ENCODE assay signal across 17 cellular contexts in the genomic region with DNA sequence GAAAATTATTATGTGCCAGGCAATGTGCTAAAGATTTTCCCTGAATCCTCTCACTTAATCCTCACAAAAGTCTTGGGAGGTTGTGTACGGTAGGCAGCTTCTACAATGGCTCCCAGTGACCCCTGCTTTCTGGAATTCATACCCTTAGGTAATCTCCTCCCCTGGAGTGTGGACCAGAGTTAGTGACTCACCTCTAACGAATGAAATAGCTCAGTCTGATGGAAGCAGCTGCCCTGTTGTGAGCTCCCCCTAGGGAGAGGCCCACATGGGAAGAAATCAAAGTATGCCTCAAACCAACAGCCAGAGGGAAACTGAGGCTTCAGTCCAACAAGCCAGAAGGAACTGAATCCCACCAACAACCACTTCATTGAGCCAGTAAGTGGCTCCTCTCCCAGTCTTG.
DNase-seq lines count a peak whose midpoint lies in the region; ATAC-seq and TF ChIP-seq lines count a peak whose summit lies in the region.
"Had no signal": no experiment of that assay in that cellular context is flagged by ENCODE, and none has a peak within 500 bp of the region (broad histone marks: within the 10 kb centered on the region; RNA-seq: fewer than 3 reads in every experiment).

No MANE protein-coding gene starts in this region.

- peak; percentile 0 for DNase-seq in GM23248
- DNase-seq in RPMI7951 (ENCODE audit: low read depth): peak; percentile 83
- peak; percentile 22 for DNase-seq in epithelial cell of proximal tubule (ENCODE audit: low read depth)
- no peak for DNase-seq in smooth muscle cell (lab: John Stamatoyannopoulos, UW; ENCODE audit: unreplicated experiment)
- DNase-seq in coronary artery (ENCODE audit: low spot score): no peak
- no peak for DNase-seq in HuH-7.5 (ENCODE audit: low spot score)
- DNase-seq: activated B cell treated with CpG ODN at 0.5 μM for 24 hours; activated naive CD8-positive, alpha-beta T cell treated with anti-CD3 and anti-CD28 coated beads, Interleukin-2, amount 10 ng/mL, durations not matched to agents 7 days and 5 days; DMS 273 treated with DMSO at 0.1 percent for 48 hours; effector CD4-positive, alpha-beta T cell; NCI-H2029 treated with DMSO at 0.1 percent for 48 hours; NCI-H524; psoas muscle; stimulated activated CD4-positive, alpha-beta T cell treated with anti-CD3 and anti-CD28 coated beads, Interleukin-12 subunit alpha, Interleukin-12 subunit beta, amount 100 ng/mL, for 4 hours had no signal

- H3F3A ChIP-seq in GM23248 (ENCODE audit: insufficient read depth): no peaks in the 10 kb centered on the region
- H3F3A ChIP-seq in smooth muscle cell (ENCODE audit: low read depth): no peaks in the 10 kb centered on the region

- no peaks in the 10 kb centered on the region for H3K4me1 ChIP-seq in GM23248 (ENCODE audit: insufficient read depth)
- H3K4me1 ChIP-seq in smooth muscle cell (ENCODE audit: low read depth): peaks cover 1% of the 10 kb centered on the region
- H3K4me1 ChIP-seq: psoas muscle had no signal

- H3K79me2 ChIP-seq in GM23248 (ENCODE audit: insufficient read depth): no peaks in the 10 kb centered on the region
- H3K79me2 ChIP-seq in smooth muscle cell (ENCODE audit: low read depth): no peaks in the 10 kb centered on the region

- peak; percentile 51 for TF ChIP-seq CTCF in epithelial cell of proximal tubule (conservative IDR thresholded peaks at IDR 0.05; ENCODE audit: low read depth, low read length)
- TF ChIP-seq CTCF in smooth muscle cell (IDR thresholded peaks at IDR 0.05; ENCODE audit: borderline replicate concordance, insufficient read depth, poor library complexity, severe bottlenecking): peak; percentile 9
- no peak for TF ChIP-seq CTCF in coronary artery (IDR thresholded peaks at IDR 0.05)

- H4K20me1 ChIP-seq in GM23248 (ENCODE audit: insufficient read depth): no peaks in the 10 kb centered on the region
- H4K20me1 ChIP-seq in smooth muscle cell (ENCODE audit: low read depth): no peaks in the 10 kb centered on the region

- no peak overlapping the region for H3K4me2 ChIP-seq in GM23248 (ENCODE audit: unreplicated experiment)
- H3K4me2 ChIP-seq in smooth muscle cell: no peak overlapping the region

- H3K4me3 ChIP-seq in GM23248: no peak overlapping the region
- H3K4me3 ChIP-seq in epithelial cell of proximal tubule (ENCODE audit: low read depth, low read length): no peak overlapping the region
- H3K4me3 ChIP-seq in smooth muscle cell: no peak overlapping the region
- H3K4me3 ChIP-seq in coronary artery: no peak overlapping the region
- H3K4me3 ChIP-seq: cardiac muscle cell, psoas muscle had no signal

- no peak overlapping the region for H2AFZ ChIP-seq in GM23248
- H2AFZ ChIP-seq in smooth muscle cell (ENCODE audit: low read depth): no peak overlapping the region

- no peak for ATAC-seq in HG02623 (IDR thresholded peaks at IDR 0.05; ENCODE audit: unreplicated experiment)
- ATAC-seq: psoas muscle had no signal

- in situ Hi-C loops in GM23248 (cut with MboI): no loop called here

- H3K9me3 ChIP-seq in GM23248 (ENCODE audit: low read depth): no peaks in the 10 kb centered on the region
- no peaks in the 10 kb centered on the region for H3K9me3 ChIP-seq in smooth muscle cell (replicated peaks; ENCODE audit: low read depth)
- H3K9me3 ChIP-seq: psoas muscle had no signal

- no peak overlapping the region for H3K9ac ChIP-seq in GM23248
- no peak overlapping the region for H3K9ac ChIP-seq in smooth muscle cell (ENCODE audit: low read depth)

- no peaks in the 10 kb centered on the region for H3K9me2 ChIP-seq in GM23248 (ENCODE audit: insufficient read depth)

- 9 to 18% methylated on average over 2 of the region's 2 CpGs for WGBS in GM23248 (ENCODE audit: low coverage in 1 of 2, low lambda C conversion rate in 2 of 2, missing lambda C conversion rate in 2 of 2), 2 experiments
- 22% methylated on average over 2 of the region's 2 CpGs for WGBS in smooth muscle cell (ENCODE audit: low lambda C conversion rate)

- H3K27ac ChIP-seq in GM23248: no peak overlapping the region
- H3K27ac ChIP-seq in smooth muscle cell (ENCODE audit: low read depth): no peak overlapping the region
- no peak overlapping the region for H3K27ac ChIP-seq in coronary artery
- H3K27ac ChIP-seq: C4-2B, cardiac muscle cell, psoas muscle had no signal

- H3K27me3 ChIP-seq in GM23248 (replicated peaks; ENCODE audit: insufficient read depth) (no peaks in the 10 kb centered on the region), smooth muscle cell (ENCODE audit: low read depth) (no peaks in the 10 kb centered on the region)
- H3K27me3 ChIP-seq: cardiac muscle cell had no signal

- H3K36me3 ChIP-seq in GM23248 (ENCODE audit: low read depth) (no peaks in the 10 kb centered on the region), smooth muscle cell (ENCODE audit: low read depth) (no peaks in the 10 kb centered on the region)
- H3K36me3 ChIP-seq: cardiac muscle cell had no signal

Comparison
In these comparisons a context has a peak if more than half of its experiments do, and no peak if none do; other contexts are left out.
1. DNase-seq: peak in GM23248 (single experiment), RPMI7951 (single experiment) and epithelial cell of proximal tubule (single experiment); none in smooth muscle cell (single experiment), coronary artery (single experiment) and HuH-7.5 (single experiment).